Comparison of ENCODE assay signal across 8 cellular contexts in genomic region chr3:38136807-38137614, GRCh38. TPM values are rescaled to one million over a fixed set of nuclear protein-coding genes. Genes with fewer than 3 reads are reported as not detected.
DNase-seq lines count a peak whose midpoint lies in the region; ATAC-seq and TF ChIP-seq lines count a peak whose summit lies in the region.

ACAA1 (minus strand) TSS chr3:38137127; CDS start chr3:38137035, 92 bp downstream.

- DNase-seq in NCI-H1436 (lab: John Stamatoyannopoulos, UW) (peak; percentile 91), T follicular helper cell (ENCODE audit: low read depth) (peak; percentile 93), adipocyte (ENCODE audit: low read depth) (peak; percentile 100), Right ventricle myocardium superior (peak; percentile 100), tibial nerve (ENCODE audit: low spot score in 2 of 2) (peak; percentile 99)

- intact Hi-C loops in Right ventricle myocardium superior (cut with DNase I): loop anchor here (2.0 kb wide), 1 partner anchor 28 kb away; the partner anchor contains the start of gene OXSR1

- TF ChIP-seq CTCF in GM12875 (IDR thresholded peaks at IDR 0.05; ENCODE audit: borderline replicate concordance, insufficient read depth, low read depth, low read length): no peak
- no peak for TF ChIP-seq CTCF in parathyroid adenoma (IDR thresholded peaks at IDR 0.05)
- TF ChIP-seq CTCF in tibial nerve (IDR thresholded peaks at IDR 0.05): peak in 3 of 5 experiments; percentile 15 to 49 (median 24)

- no peaks in the 10 kb centered on the region for H3K9me3 ChIP-seq in adipocyte (ENCODE audit: control insufficient read depth, low read length)
- H3K9me3 ChIP-seq in parathyroid adenoma (ENCODE audit: control insufficient read depth, low read length): no peaks in the 10 kb centered on the region
- no peaks in the 10 kb centered on the region for H3K9me3 ChIP-seq in tibial nerve

- H3K4me2 ChIP-seq in parathyroid adenoma (ENCODE audit: low read length): peak within 1 kb of the TSS; percentile 82

- H3K27me3 ChIP-seq in adipocyte (replicated peaks; ENCODE audit: control insufficient read depth, insufficient read depth, low read length): no peaks in the 10 kb centered on the region
- no peaks in the 10 kb centered on the region for H3K27me3 ChIP-seq in parathyroid adenoma (ENCODE audit: control insufficient read depth, insufficient read depth, low read length)
- no peaks in the 10 kb centered on the region for H3K27me3 ChIP-seq in tibial nerve

- TF ChIP-seq EP300 in tibial nerve (IDR thresholded peaks at IDR 0.05): peak; percentile 73 to 96

- H3K4me1 ChIP-seq in adipocyte (ENCODE audit: control insufficient read depth, insufficient read depth, low read length): peaks cover 45% of the 10 kb centered on the region
- peaks cover 16% of the 10 kb centered on the region for H3K4me1 ChIP-seq in parathyroid adenoma
- H3K4me1 ChIP-seq in tibial nerve: peaks cover 0 to 62% (median 23%) of the 10 kb centered on the region in 4 donors

- WGBS in tibial nerve, 2 donors: 0% methylated on average over 26 to 33 of the region's 62 CpGs

- H2AFZ ChIP-seq in parathyroid adenoma: peak within 1 kb of the TSS; percentile 93

- peak within 1 kb of the TSS; percentile 88 for H3K27ac ChIP-seq in parathyroid adenoma
- H3K27ac ChIP-seq in tibial nerve: peak within 1 kb of the TSS; percentile 72 to 96 (median 92)

- peaks cover 41% of the 10 kb centered on the region for H3K36me3 ChIP-seq in adipocyte (ENCODE audit: control insufficient read depth, insufficient read depth, low read length, severe bottlenecking)
- no peaks in the 10 kb centered on the region for H3K36me3 ChIP-seq in parathyroid adenoma (ENCODE audit: control insufficient read depth, insufficient read depth, low read length)
- H3K36me3 ChIP-seq in tibial nerve: peaks cover 0 to 49% (median 1%) of the 10 kb centered on the region in 3 donors

- H3K9ac ChIP-seq in adipocyte (ENCODE audit: low read length): peak within 1 kb of the TSS; percentile 93
- peak within 1 kb of the TSS; percentile 77 for H3K9ac ChIP-seq in parathyroid adenoma

- TF ChIP-seq POLR2A in tibial nerve (IDR thresholded peaks at IDR 0.05): peak; percentile 84 to 88

- ATAC-seq in HG02798 (IDR thresholded peaks at IDR 0.05; ENCODE audit: poor library complexity, unreplicated experiment) (peak; percentile 94), Right ventricle myocardium superior (ENCODE audit: poor library complexity) (peak; percentile 96)

- H3K79me2 ChIP-seq in parathyroid adenoma: peaks cover 16% of the 10 kb centered on the region

- H3K4me3 ChIP-seq in GM12875 (ENCODE audit: low read depth, low read length) (peak within 1 kb of the TSS; percentile 99), adipocyte (ENCODE audit: low read length) (peak within 1 kb of the TSS; percentile 92), parathyroid adenoma (ENCODE audit: low read depth, low read length) (peak within 1 kb of the TSS; percentile 95), tibial nerve (peak within 1 kb of the TSS; percentile 70 to 98 (median 88))

RNA-seq across cellular contexts. Expression of gene ACAA1, which starts in this region (rescaled TPM):
- total RNA-seq in Right ventricle myocardium superior (111 TPM), tibial nerve (10 to 100 TPM; 63.9 to 83.3 (median 80.5) TPM)

Comparison
In these comparisons a context has a peak if more than half of its experiments do, and no peak if none do; other contexts are left out.
1. Peak in every context shown above with its lines: DNase-seq, ATAC-seq, H3K4me3 ChIP-seq and H3K27ac ChIP-seq.
2. CTCF ChIP-seq: peak in tibial nerve (3 of 5); none in GM12875 (single experiment) and parathyroid adenoma (single experiment).